Comparison of ENCODE assay signal across 1 cellular context in genomic region chr20:1469925-1470571, GRCh38.
TF ChIP-seq lines count a peak whose summit lies in the region.

No MANE protein-coding gene starts in this region.

TF ChIP-seq in HepG2, 621 proteins besides CTCF, POLR2A, EP300 and RAD21 (continued from another document and continues in another):
- TF ChIP-seq ZBED4 (CRISPR knock-in tag; IDR thresholded peaks at IDR 0.05; ENCODE audit: borderline replicate concordance) (peak; percentile 76), ZNF441 (CRISPR knock-in tag; IDR thresholded peaks at IDR 0.05; ENCODE audit: borderline replicate concordance) (peak; percentile 73), PRPF4 (IDR thresholded peaks at IDR 0.05; ENCODE audit: low read depth, low read length, poor library complexity, severe bottlenecking) (no peak), HMGA1 (CRISPR knock-in tag; conservative IDR thresholded peaks at IDR 0.05) (no peak), MAZ (IDR thresholded peaks at IDR 0.05; ENCODE audit: borderline replicate concordance, low read depth, low read length) (no peak), MAZ (CRISPR knock-in tag; IDR thresholded peaks at IDR 0.05; ENCODE audit: low read depth) (peak; percentile 34; the same call in 1 of the 2 replicates), ZNF83 (CRISPR knock-in tag; IDR thresholded peaks at IDR 0.05; ENCODE audit: borderline replicate concordance) (peak; percentile 89; the same call in 1 of the 2 replicates), KLF13 (CRISPR knock-in tag; IDR thresholded peaks at IDR 0.05) (no peak), SUZ12 (IDR thresholded peaks at IDR 0.05; ENCODE audit: low read depth, low read length) (peak; percentile 36; the same call in 1 of the 2 replicates), AKAP8 (CRISPR knock-in tag; IDR thresholded peaks at IDR 0.05) (no peak), POLR2AphosphoS5 (IDR thresholded peaks at IDR 0.05; ENCODE audit: low read depth, low read length) (no peak), ZNF720 (CRISPR knock-in tag; IDR thresholded peaks at IDR 0.05) (0 out of 2 replicates have a peak, but pooled peaks have one; percentile 59), PHB2 (IDR thresholded peaks at IDR 0.05; ENCODE audit: partially characterized antibody) (no peak), ZNF503 (CRISPR knock-in tag; IDR thresholded peaks at IDR 0.05) (peak; percentile 49; the same call in 1 of the 2 replicates), SIX4 (CRISPR knock-in tag; IDR thresholded peaks at IDR 0.05) (0 out of 2 replicates have a peak, but pooled peaks have one; percentile 47), KDM5A (IDR thresholded peaks at IDR 0.05; ENCODE audit: borderline replicate concordance, low read length) (peak; percentile 53; the same call in 1 of the 2 replicates), KLF9 (CRISPR knock-in tag; IDR thresholded peaks at IDR 0.05; ENCODE audit: low read depth) (peak; percentile 57; the same call in 1 of the 2 replicates), ZBTB1 (CRISPR knock-in tag; IDR thresholded peaks at IDR 0.05; ENCODE audit: borderline replicate concordance) (no peak), ZFP41 (CRISPR knock-in tag; IDR thresholded peaks at IDR 0.05; ENCODE audit: borderline replicate concordance) (peak; percentile 64; the same call in 1 of the 2 replicates), ZNF225 (CRISPR knock-in tag; IDR thresholded peaks at IDR 0.05) (peak; percentile 89; the same call in 1 of the 2 replicates), POGZ (CRISPR knock-in tag; IDR thresholded peaks at IDR 0.05) (peak; percentile 60), KAT2B (IDR thresholded peaks at IDR 0.05; ENCODE audit: borderline replicate concordance, low read depth, low read length) (no peak), FOXK2 (IDR thresholded peaks at IDR 0.05) (0 out of 2 replicates have a peak, but pooled peaks have one; percentile 16), TERF1 (CRISPR knock-in tag; IDR thresholded peaks at IDR 0.05) (no peak), MXD4 (CRISPR knock-in tag; IDR thresholded peaks at IDR 0.05) (peak; percentile 80), ZNF496 (CRISPR knock-in tag; IDR thresholded peaks at IDR 0.05; ENCODE audit: insufficient replicate concordance) (no peak), ZFP91 (CRISPR knock-in tag; IDR thresholded peaks at IDR 0.05; ENCODE audit: borderline replicate concordance) (peak; percentile 69), ZNF292 (CRISPR knock-in tag; IDR thresholded peaks at IDR 0.05; ENCODE audit: borderline replicate concordance, low read depth) (peak; percentile 60), CC2D1A (CRISPR knock-in tag; IDR thresholded peaks at IDR 0.05) (no peak), POLR2G (IDR thresholded peaks at IDR 0.05; ENCODE audit: low read depth, low read length) (no peak), ZBTB7A (CRISPR knock-in tag; IDR thresholded peaks at IDR 0.05) (no peak), ZBTB40 (IDR thresholded peaks at IDR 0.05) (no peak), ZBTB40 (CRISPR knock-in tag; IDR thresholded peaks at IDR 0.05) (0 out of 2 replicates have a peak, but pooled peaks have one; percentile 11), KLF12 (CRISPR knock-in tag; IDR thresholded peaks at IDR 0.05; ENCODE audit: borderline replicate concordance) (no peak), FOXO4 (CRISPR knock-in tag; conservative IDR thresholded peaks at IDR 0.05) (no peak), ZNF275 (CRISPR knock-in tag; IDR thresholded peaks at IDR 0.05; ENCODE audit: borderline replicate concordance) (no peak; the same call in 1 of the 2 replicates), HNF4G (IDR thresholded peaks at IDR 0.05; ENCODE audit: borderline replicate concordance, low read depth, low read length) (no peak), HNF4G (CRISPR knock-in tag; IDR thresholded peaks at IDR 0.05; ENCODE audit: borderline replicate concordance, low read depth) (peak; percentile 72; the same call in 1 of the 2 replicates)
- TF ChIP-seq, protein P1, sequence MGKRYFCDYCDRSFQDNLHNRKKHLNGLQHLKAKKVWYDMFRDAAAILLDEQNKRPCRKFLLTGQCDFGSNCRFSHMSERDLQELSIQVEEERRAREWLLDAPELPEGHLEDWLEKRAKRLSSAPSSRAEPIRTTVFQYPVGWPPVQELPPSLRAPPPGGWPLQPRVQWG (CRISPR knock-in tag; IDR thresholded peaks at IDR 0.05; ENCODE audit: borderline replicate concordance, low read depth) = no peak
